In genomic region chr2:41867553-41867952, GRCh38 we compare ENCODE assay signal across 1 cellular context.
TF ChIP-seq lines count a peak whose summit lies in the region.

No MANE protein-coding gene starts in this region.

TF ChIP-seq in H1, 55 proteins besides CTCF, POLR2A, EP300 and RAD21:
- no peak for TF ChIP-seq EZH2 (IDR thresholded peaks at IDR 0.05; ENCODE audit: low read depth, low read length, severe bottlenecking)
- TF ChIP-seq CBX8 (IDR thresholded peaks at IDR 0.05; ENCODE audit: borderline replicate concordance, low read depth, low read length), result no peak
- TF ChIP-seq SIN3A (conservative IDR thresholded peaks at IDR 0.05 in 1 of 2, IDR thresholded peaks at IDR 0.05 in 1 of 2; ENCODE audit: low read depth in 1 of 2, low read length in 2 of 2), result no peak
- TF ChIP-seq HDAC2 (IDR thresholded peaks at IDR 0.05; ENCODE audit: borderline replicate concordance in 1 of 2, low read depth in 2 of 2, low read length in 2 of 2), result no peak
- no peak for TF ChIP-seq CBX5 (IDR thresholded peaks at IDR 0.05; ENCODE audit: low read depth, low read length)
- no peak for TF ChIP-seq BCL11A (IDR thresholded peaks at IDR 0.05; ENCODE audit: low read depth in 2 of 2, low read length in 2 of 2)
- no peak for TF ChIP-seq GTF2F1 (IDR thresholded peaks at IDR 0.05; ENCODE audit: borderline replicate concordance, low read depth, low read length)
- TF ChIP-seq TAF7 (optimal IDR thresholded peaks at IDR 0.05; ENCODE audit: borderline replicate concordance, low read depth, low read length), result no peak
- TF ChIP-seq CHD7 (IDR thresholded peaks at IDR 0.05; ENCODE audit: insufficient replicate concordance, low read length), result no peak
- no peak for TF ChIP-seq TCF12 (IDR thresholded peaks at IDR 0.05; ENCODE audit: low read depth, low read length)
- no peak for TF ChIP-seq USF2 (IDR thresholded peaks at IDR 0.05; ENCODE audit: low read length)
